ENCODE assay signal across 8 cellular contexts in the genomic region with DNA sequence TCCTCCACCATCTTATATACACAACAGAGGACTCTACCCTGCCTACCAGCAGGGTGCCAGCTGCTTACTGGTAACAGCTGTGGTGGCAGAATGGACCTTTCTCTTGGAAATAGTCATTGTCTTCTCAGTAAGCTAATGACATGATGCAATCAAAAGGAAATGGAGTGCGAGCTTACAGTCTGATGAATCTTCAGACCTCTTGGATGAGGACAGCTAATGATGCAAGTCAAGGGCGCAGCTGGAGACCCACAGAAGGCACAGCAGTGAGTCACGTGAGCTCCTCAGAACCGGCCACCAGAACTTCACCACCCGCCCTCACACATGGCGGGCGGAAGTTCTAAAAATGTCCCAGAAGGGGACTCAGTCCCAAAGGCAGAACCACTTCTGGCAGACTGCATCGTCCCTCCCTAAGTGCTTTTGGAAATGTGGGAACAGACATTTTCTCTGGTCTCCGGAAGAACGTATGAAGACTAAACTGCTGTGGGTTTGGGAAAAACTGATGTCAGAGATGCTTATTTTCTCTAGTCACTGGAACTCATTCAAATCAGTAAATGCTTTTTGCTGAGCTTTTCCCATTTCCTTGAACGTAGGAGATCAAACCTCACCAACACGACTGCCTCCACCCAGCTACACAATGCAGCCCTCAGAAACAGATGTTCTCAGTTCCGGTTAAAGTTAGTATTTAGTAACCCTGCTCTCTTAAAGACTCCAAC.
DNase-seq lines count a peak whose midpoint lies in the region; ATAC-seq and FAIRE-seq lines count a peak whose summit lies in the region.

No MANE protein-coding gene starts in this region.

- peak; percentile 77 for FAIRE-seq in endometrium (lab: Jason Lieb, UNC)

- no peak overlapping the region for H3K27ac ChIP-seq in naive thymus-derived CD4-positive, alpha-beta T cell (ENCODE audit: low read depth, low read length)

- DNase-seq in Daoy (ENCODE audit: low read depth) (peak; percentile 54), NOMO-1 treated with dmso at 0.1 percent for 144 hours (lab: John Stamatoyannopoulos, UW; ENCODE audit: unreplicated experiment) (peak; percentile 54), NCI-H2171 treated with DMSO at 0.1 percent for 48 hours (lab: John Stamatoyannopoulos, UW) (no peak)
- no peak for DNase-seq in naive thymus-derived CD4-positive, alpha-beta T cell
- no peak for DNase-seq in NK-92 treated with Interleukin-12 subunit alpha and Interleukin-12 subunit beta, amount 100 ng/mL, for 24 hours (lab: John Stamatoyannopoulos, UW)

- CTCF ChIA-PET in naive thymus-derived CD4-positive, alpha-beta T cell (lab: Charles Lee), result interaction anchor here (0.6 to 0.8 kb wide), 2 partner anchors 10 to 57 kb away, joined by 3 read pairs; no protein-coding TSS in a partner anchor

- intact Hi-C loops in naive thymus-derived CD4-positive, alpha-beta T cell (cut with micrococcal nuclease), result loop anchor here (10.0 kb wide), 3 partner anchors 262 to 502 kb away; a partner anchor contains a TSS

- peak; percentile 67 for ATAC-seq in naive thymus-derived CD4-positive, alpha-beta T cell
- ATAC-seq in GM18907 (IDR thresholded peaks at IDR 0.05; ENCODE audit: unreplicated experiment) (no peak), HG03280 (IDR thresholded peaks at IDR 0.05; ENCODE audit: unreplicated experiment) (no peak)

- H3K27me3 Mint-ChIP-seq in naive thymus-derived CD4-positive, alpha-beta T cell, result peaks cover 0 to 8% (median 0%) of the 10 kb centered on the region in 5 donors

- peaks cover 6 to 9% of the 10 kb centered on the region in 2 donors for H3K4me1 ChIP-seq in naive thymus-derived CD4-positive, alpha-beta T cell (ENCODE audit: control insufficient read depth in 2 of 2, insufficient read depth in 2 of 2, low read length in 2 of 2)

- peak overlapping the region in 1 of 9 donors; percentile 15 for H3K27ac Mint-ChIP-seq in naive thymus-derived CD4-positive, alpha-beta T cell

- no peaks in the 10 kb centered on the region for H3K36me3 ChIP-seq in naive thymus-derived CD4-positive, alpha-beta T cell (ENCODE audit: control insufficient read depth in 2 of 3, insufficient read depth in 3 of 3, low read length in 3 of 3)

- H3K4me3 Mint-ChIP-seq in naive thymus-derived CD4-positive, alpha-beta T cell, result peak overlapping the region in 1 of 10 donors; percentile 16

- H3K9me3 ChIP-seq in naive thymus-derived CD4-positive, alpha-beta T cell (ENCODE audit: control insufficient read depth in 2 of 3, low read length in 3 of 3), result no peaks in the 10 kb centered on the region

- H3K27me3 ChIP-seq in naive thymus-derived CD4-positive, alpha-beta T cell (ENCODE audit: control insufficient read depth in 2 of 2, insufficient read depth in 2 of 2, low read length in 2 of 2), result no peaks in the 10 kb centered on the region

- H3K4me1 Mint-ChIP-seq in naive thymus-derived CD4-positive, alpha-beta T cell, result peaks cover 0 to 15% (median 0%) of the 10 kb centered on the region in 7 donors

- no peak overlapping the region for H3K4me3 ChIP-seq in naive thymus-derived CD4-positive, alpha-beta T cell (ENCODE audit: low read length)

- H3K36me3 Mint-ChIP-seq in naive thymus-derived CD4-positive, alpha-beta T cell, result no peaks in the 10 kb centered on the region

- H3K9me3 Mint-ChIP-seq in naive thymus-derived CD4-positive, alpha-beta T cell, result no peaks in the 10 kb centered on the region

- POLR2A ChIA-PET in naive thymus-derived CD4-positive, alpha-beta T cell (lab: Charles Lee), result interaction anchor here (0.6 kb wide), 1 partner anchor 735 kb away, joined by 3 read pairs; no protein-coding TSS in a partner anchor

Comparison
In these comparisons a context has a peak if more than half of its experiments do, and no peak if none do; other contexts are left out.
1. DNase-seq: peak in Daoy (single experiment) and NOMO-1 treated with dmso at 0.1 percent for 144 hours (single experiment); none in naive thymus-derived CD4-positive, alpha-beta T cell (0 of 9), NK-92 treated with Interleukin-12 subunit alpha and Interleukin-12 subunit beta, amount 100 ng/mL, for 24 hours (single experiment) and NCI-H2171 treated with DMSO at 0.1 percent for 48 hours (single experiment).